29 cellular contexts compared by ENCODE assay signal in genomic region chr9:35960029-35960655, GRCh38. TPM values are rescaled to one million over a fixed set of nuclear protein-coding genes. Genes with fewer than 3 reads are reported as not detected.
DNase-seq lines count a peak whose midpoint lies in the region; ATAC-seq, FAIRE-seq and TF ChIP-seq lines count a peak whose summit lies in the region.
"Had no signal": no experiment of that assay in that cellular context is flagged by ENCODE, and none has a peak within 500 bp of the region (broad histone marks: within the 10 kb centered on the region; RNA-seq: fewer than 3 reads in every experiment).

No MANE protein-coding gene starts in this region.

- DNase-seq in SK-N-SH (no peak), fibroblast of lung (ENCODE audit: low read depth in 2 of 2) (peak; percentile 34 to 91), myocyte (ENCODE audit: low read depth) (peak; percentile 17), GM19239 (ENCODE audit: insufficient read length, low spot score) (no peak), NCI-H345 treated with DMSO at 0.1 percent for 48 hours (lab: John Stamatoyannopoulos, UW; ENCODE audit: unreplicated experiment) (no peak), stomach (no peak), type B pancreatic cell (ENCODE audit: extremely low spot score, unreplicated experiment) (no peak)
- DNase-seq: activated T-cell treated with anti-CD3 and anti-CD28 coated beads, Interleukin-2, amount 50 U/mL, for 72 hours; C1 segment of cervical spinal cord; MM.1S; pancreas; right lobe of liver; stimulated activated CD4-positive, alpha-beta T cell treated with anti-CD3 and anti-CD28 coated beads, Interleukin-2, amount 100 ng/mL, for 24 hours; stimulated activated naive CD4-positive, alpha-beta T cell treated with Interleukin-2 at 50 U/mL for 16 hours; trophoblast cell had no signal

- H3K36me3 Mint-ChIP-seq in type B pancreatic cell: no peaks in the 10 kb centered on the region
- H3K36me3 Mint-ChIP-seq: activated naive CD4-positive, alpha-beta T cell treated with anti-CD3 and anti-CD28 coated beads, Interleukin-2, amount 50 U/mL, for 24 hours had no signal

- no peak overlapping the region for H3K4me3 Mint-ChIP-seq in type B pancreatic cell
- H3K4me3 Mint-ChIP-seq: activated naive CD4-positive, alpha-beta T cell treated with anti-CD3 and anti-CD28 coated beads, Interleukin-2, amount 50 U/mL, for 24 hours; activated T-cell treated with anti-CD3 and anti-CD28 coated beads, Interleukin-2, amount 50 U/mL, for 72 hours had no signal

- no peak overlapping the region for H3K27ac Mint-ChIP-seq in type B pancreatic cell
- H3K27ac Mint-ChIP-seq: activated naive CD4-positive, alpha-beta T cell treated with anti-CD3 and anti-CD28 coated beads, Interleukin-2, amount 50 U/mL, for 24 hours; activated T-cell treated with anti-CD3 and anti-CD28 coated beads, Interleukin-2, amount 50 U/mL, for 72 hours had no signal

- H3K36me3 ChIP-seq in SK-N-SH (replicated peaks in 1 of 2; ENCODE audit: control insufficient read depth in 1 of 2, insufficient read depth in 2 of 2, low read length in 1 of 2): no peaks in the 10 kb centered on the region
- no peaks in the 10 kb centered on the region for H3K36me3 ChIP-seq in fibroblast of lung (ENCODE audit: control insufficient read depth, insufficient read depth, low read length)
- no peaks in the 10 kb centered on the region for H3K36me3 ChIP-seq in stomach
- H3K36me3 ChIP-seq: breast epithelium, HAP-1, pancreas, right lobe of liver, SJSA1 had no signal

- H3K9ac ChIP-seq in SK-N-SH (no peak overlapping the region), fibroblast of lung (ENCODE audit: insufficient read depth, low read length) (no peak overlapping the region)

- TF ChIP-seq CTCF in SK-N-SH (IDR thresholded peaks at IDR 0.05): no peak
- TF ChIP-seq CTCF in fibroblast of lung (conservative IDR thresholded peaks at IDR 0.05 in 1 of 2, IDR thresholded peaks at IDR 0.05 in 1 of 2; ENCODE audit: low read depth in 1 of 2, low read length in 2 of 2): no peak
- no peak for TF ChIP-seq CTCF in stomach (IDR thresholded peaks at IDR 0.05)
- TF ChIP-seq CTCF in type B pancreatic cell (conservative IDR thresholded peaks at IDR 0.05): no peak

- CTCF ChIA-PET in SK-N-SH (lab: Yijun Ruan, JAX): interaction anchor here (0.7 to 7.5 kb wide), 8 partner anchors 14 to 369 kb away, joined by 3 to 88 read pairs (median 4); no protein-coding TSS in a partner anchor

- H3K4me3 ChIP-seq in SK-N-SH (ENCODE audit: low read depth in 2 of 2, low read length in 1 of 2) (no peak overlapping the region), fibroblast of lung (replicated peaks in 1 of 4; ENCODE audit: control extremely low read depth in 1 of 4, insufficient read depth in 1 of 4, low read depth in 3 of 4, low read length in 4 of 4) (no peak overlapping the region), stomach (no peak overlapping the region)
- H3K4me3 ChIP-seq: breast epithelium, dorsolateral prefrontal cortex, HAP-1, pancreas, right lobe of liver, SJSA1 had no signal

- H3K4me2 ChIP-seq in SK-N-SH (0 out of 2 replicates have a peak overlapping the region, but pooled peaks have one; percentile 26), fibroblast of lung (ENCODE audit: extremely low read depth, insufficient read depth, low read length) (no peak overlapping the region)

- H3K9me3 Mint-ChIP-seq in type B pancreatic cell: no peaks in the 10 kb centered on the region
- H3K9me3 Mint-ChIP-seq: activated naive CD4-positive, alpha-beta T cell treated with anti-CD3 and anti-CD28 coated beads, Interleukin-2, amount 50 U/mL, for 24 hours; activated T-cell treated with anti-CD3 and anti-CD28 coated beads, Interleukin-2, amount 50 U/mL, for 72 hours had no signal

- H3K27me3 Mint-ChIP-seq in type B pancreatic cell: peaks cover 69% of the 10 kb centered on the region
- H3K27me3 Mint-ChIP-seq: activated naive CD4-positive, alpha-beta T cell treated with anti-CD3 and anti-CD28 coated beads, Interleukin-2, amount 50 U/mL, for 24 hours had no signal

- ATAC-seq in SK-N-SH treated with all-trans-retinoic acid at 6 μM for 48 hours: no peak
- ATAC-seq: activated CD4-positive, CD25-positive, alpha-beta regulatory T cell treated with anti-CD3 and anti-CD28 coated beads, Interleukin-2, amount 50 U/mL, for 24 hours; activated T-cell treated with anti-CD3 and anti-CD28 coated beads, Interleukin-2, amount 50 U/mL, for 72 hours; HepG2; Panc1; pancreas; right lobe of liver had no signal

- peaks cover 3% of the 10 kb centered on the region; the same call in 1 of the 2 replicates for H3K79me2 ChIP-seq in SK-N-SH (ENCODE audit: insufficient read depth)
- no peaks in the 10 kb centered on the region for H3K79me2 ChIP-seq in fibroblast of lung (ENCODE audit: control insufficient read depth, insufficient read depth, low read length)

- TF ChIP-seq EP300 in SK-N-SH (IDR thresholded peaks at IDR 0.05; ENCODE audit: borderline replicate concordance in 1 of 2, low read depth in 1 of 2, low read length in 1 of 2): no peak
- no peak for TF ChIP-seq EP300 in stomach (IDR thresholded peaks at IDR 0.05)

- no peak overlapping the region for H2AFZ ChIP-seq in SK-N-SH (ENCODE audit: low read depth)
- no peak overlapping the region for H2AFZ ChIP-seq in fibroblast of lung (ENCODE audit: low read length)

- peaks cover 0 to 14% of the 10 kb centered on the region in 2 experiments; a peak in 2 of 4 replicates for H3K4me1 ChIP-seq in SK-N-SH (ENCODE audit: control insufficient read depth in 1 of 2, insufficient read depth in 2 of 2, low read depth in 1 of 2, low read length in 1 of 2)
- no peaks in the 10 kb centered on the region for H3K4me1 ChIP-seq in fibroblast of lung (ENCODE audit: control insufficient read depth, extremely low read depth, insufficient read depth, low read length)
- H3K4me1 ChIP-seq in stomach: peaks cover 0 to 11% (median 8%) of the 10 kb centered on the region in 4 donors
- H3K4me1 ChIP-seq: breast epithelium, pancreas, right lobe of liver had no signal

- no peak for TF ChIP-seq POLR2A in stomach (IDR thresholded peaks at IDR 0.05)

- no peaks in the 10 kb centered on the region for H3K9me2 ChIP-seq in SK-N-SH

- no peaks in the 10 kb centered on the region for H3K4me1 Mint-ChIP-seq in type B pancreatic cell (ENCODE audit: unreplicated experiment)
- H3K4me1 Mint-ChIP-seq: activated naive CD4-positive, alpha-beta T cell treated with anti-CD3 and anti-CD28 coated beads, Interleukin-2, amount 50 U/mL, for 24 hours had no signal

- H3K27ac ChIP-seq in SK-N-SH (ENCODE audit: low read depth in 2 of 2, low read length in 1 of 2) (peak overlapping the region in 1 of 2 experiments; percentile 53; a peak in 2 of 4 replicates), fibroblast of lung (ENCODE audit: insufficient read depth, low read length) (no peak overlapping the region), stomach (no peak overlapping the region)
- H3K27ac ChIP-seq: 22Rv1, breast epithelium, dorsolateral prefrontal cortex, pancreas, right lobe of liver, SJSA1 had no signal

- 58% methylated on average over 4 of the region's 4 CpGs for WGBS in SK-N-SH (ENCODE audit: low lambda C conversion rate)
- 19 to 44% (median 29%) methylated on average over 4 of the region's 4 CpGs for WGBS in stomach, 5 donors

- POLR2A ChIA-PET in SK-N-SH (lab: Yijun Ruan, JAX): no interaction called here

- no peak for TF ChIP-seq RAD21 in SK-N-SH (IDR thresholded peaks at IDR 0.05; ENCODE audit: low read length)

- no peaks in the 10 kb centered on the region for H3F3A ChIP-seq in SK-N-SH (replicated peaks; ENCODE audit: insufficient read depth)

- H4K20me1 ChIP-seq in SK-N-SH (ENCODE audit: insufficient read depth): no peaks in the 10 kb centered on the region
- H4K20me1 ChIP-seq in fibroblast of lung (ENCODE audit: control insufficient read depth, extremely low read depth, insufficient read depth, low read length): no peaks in the 10 kb centered on the region

- no peaks in the 10 kb centered on the region for H3K9me3 ChIP-seq in SK-N-SH
- no peaks in the 10 kb centered on the region for H3K9me3 ChIP-seq in fibroblast of lung (ENCODE audit: control insufficient read depth, insufficient read depth, low read depth, low read length)
- no peaks in the 10 kb centered on the region for H3K9me3 ChIP-seq in stomach
- H3K9me3 ChIP-seq: breast epithelium, HAP-1, pancreas, right lobe of liver, SJSA1 had no signal

- FAIRE-seq in GM19239 (lab: Jason Lieb, UNC): no peak
- FAIRE-seq: D721Med, GM12891, HepG2, pancreas had no signal

- intact Hi-C loops in stomach (cut with DNase I; ENCODE audit: low total_unique reads): no loop called here

- no peaks in the 10 kb centered on the region for H3K27me3 ChIP-seq in SK-N-SH (ENCODE audit: insufficient read depth)
- no peaks in the 10 kb centered on the region for H3K27me3 ChIP-seq in fibroblast of lung (ENCODE audit: control insufficient read depth, insufficient read depth, low read length)
- H3K27me3 ChIP-seq in stomach: peaks cover 0 to 15% (median 0%) of the 10 kb centered on the region in 3 donors
- H3K27me3 ChIP-seq: breast epithelium, dorsolateral prefrontal cortex, pancreas, right lobe of liver, SJSA1 had no signal

RNA-seq across cellular contexts. Expression of gene OR2S2, which starts 2.2 kb away (rescaled TPM):
- polyA plus RNA-seq in SK-N-SH (2012; rRNA removed) (0.16 TPM in 1 of 2 replicates, not detected in the other), fibroblast of lung (0.17 and 0.18 TPM in 2 replicates), stomach (not detected)
- polyA plus RNA-seq in SK-N-SH (2012; cell fraction: cytosol; rRNA removed): 0.04 and 0.09 TPM in 2 replicates
- 0.12 and 0.30 TPM in 2 replicates for polyA plus RNA-seq in SK-N-SH (2012; cell fraction: nucleus; rRNA removed)
- total RNA-seq in fibroblast of lung (0.17 TPM in 1 of 2 replicates, not detected in the other), myocyte (not detected in 2 replicates), stomach (not detected), type B pancreatic cell (ENCODE audit: low replicate concordance) (not detected in 2 replicates)
- polyA plus RNA-seq in fibroblast of lung (2012): not detected in 2 replicates
- polyA minus RNA-seq in fibroblast of lung (ENCODE audit: low replicate concordance): not detected in 2 replicates
- polyA plus RNA-seq in myocyte (2012): 0.08 TPM
- total RNA-seq: activated T-cell treated with anti-CD3 and anti-CD28 coated beads, Interleukin-2, amount 50 U/mL, for 72 hours; breast epithelium; epithelial cell of proximal tubule; HepG2; lower leg skin; pancreas; right lobe of liver; SJSA1 had no signal
- polyA plus RNA-seq: HepG2, pancreas had no signal

RNA-seq across cellular contexts. Expression of gene SPAAR, which starts 50.9 kb away (rescaled TPM):
- 0.11 and 0.13 TPM in 2 replicates for polyA plus RNA-seq in SK-N-SH (2012; rRNA removed)
- 0.04 and 0.07 TPM in 2 replicates for polyA plus RNA-seq in SK-N-SH (2012; cell fraction: cytosol; rRNA removed)
- 0.23 and 0.24 TPM in 2 replicates for polyA plus RNA-seq in SK-N-SH (2012; cell fraction: nucleus; rRNA removed)
- under 0.01 and 0.17 TPM in 2 replicates for total RNA-seq in fibroblast of lung
- polyA plus RNA-seq in fibroblast of lung: 0.34 and 0.41 TPM in 2 replicates
- polyA plus RNA-seq in fibroblast of lung (2012): 0.37 and 0.48 TPM in 2 replicates
- not detected in 2 replicates for polyA minus RNA-seq in fibroblast of lung (ENCODE audit: low replicate concordance)
- not detected in 2 replicates for total RNA-seq in myocyte
- 0.29 TPM for polyA plus RNA-seq in myocyte (2012)
- 1 to 10 TPM in 2 of 5 donors, not detected in 3; 1.2 to 2.4 TPM for total RNA-seq in stomach
- polyA plus RNA-seq in stomach: under 1 TPM; 0.30 to 0.92 (median 0.68) TPM
- not detected in 2 replicates for total RNA-seq in type B pancreatic cell (ENCODE audit: low replicate concordance)
- total RNA-seq: activated T-cell treated with anti-CD3 and anti-CD28 coated beads, Interleukin-2, amount 50 U/mL, for 72 hours; SJSA1 had no signal
- polyA plus RNA-seq: HepG2 had no signal

RNA-seq across cellular contexts. Expression of gene HRCT1, which starts 54.1 kb away (rescaled TPM):
- polyA plus RNA-seq in SK-N-SH (2012; rRNA removed) (2.0 and 3.0 TPM in 2 replicates), fibroblast of lung (3.1 and 3.3 TPM in 2 replicates), stomach (1 to 10 TPM in 1 of 3 donors, under 1 TPM in 1, not detected in 1; 0.50 to 4.3 TPM)
- 1.9 and 2.0 TPM in 2 replicates for polyA plus RNA-seq in SK-N-SH (2012; cell fraction: cytosol; rRNA removed)
- polyA plus RNA-seq in SK-N-SH (2012; cell fraction: nucleus; rRNA removed): 1.5 and 2.7 TPM in 2 replicates
- total RNA-seq in fibroblast of lung (0.26 and 1.2 TPM in 2 replicates), myocyte (0.37 and 1.5 TPM in 2 replicates), stomach (10 to 100 TPM in 1 of 5 donors, 1 to 10 TPM in 2, under 1 TPM in 1, not detected in 1; 0.92 to 28.7 (median 7.7) TPM), type B pancreatic cell (ENCODE audit: low replicate concordance) (0.40 TPM in 1 of 2 replicates, not detected in the other)
- polyA plus RNA-seq in fibroblast of lung (2012): 5.9 and 6.3 TPM in 2 replicates
- polyA minus RNA-seq in fibroblast of lung (ENCODE audit: low replicate concordance): 5.4 and 6.0 TPM in 2 replicates
- 2.8 TPM for polyA plus RNA-seq in myocyte (2012)
- total RNA-seq: activated T-cell treated with anti-CD3 and anti-CD28 coated beads, Interleukin-2, amount 50 U/mL, for 72 hours; epithelial cell of proximal tubule; HepG2 had no signal

Comparison
In these comparisons a context has a peak if more than half of its experiments do, and no peak if none do; other contexts are left out.
1. DNase-seq: peak in fibroblast of lung (2 of 2) and myocyte (single experiment); none in SK-N-SH (single experiment), GM19239 (single experiment), NCI-H345 treated with DMSO at 0.1 percent for 48 hours (single experiment), stomach (single experiment) and type B pancreatic cell (single experiment).